Comparison of ENCODE assay signal across 10 cellular contexts in genomic region chr7:82164813-82165212, GRCh38.
A peak's percentile ranks its signal among the peaks of the same experiment; 100 is the strongest.
DNase-seq lines count a peak whose midpoint lies in the region; FAIRE-seq and TF ChIP-seq lines count a peak whose summit lies in the region.
"Had no signal": no experiment of that assay in that cellular context is flagged by ENCODE, and none has a peak within 500 bp of the region (broad histone marks: within the 10 kb centered on the region; RNA-seq: fewer than 3 reads in every experiment).

No MANE protein-coding gene starts in this region.

- TF ChIP-seq POLR2A in GM12891 (IDR thresholded peaks at IDR 0.05; ENCODE audit: low read depth, low read length): no peak

- DNase-seq in ELR (ENCODE audit: low read depth) (peak; percentile 57), NCI-H446 (lab: John Stamatoyannopoulos, UW) (peak; percentile 77 to 85), dermis blood vessel endothelial cell (peak; percentile 31), non-pigmented ciliary epithelial cell (ENCODE audit: low read depth) (peak; percentile 43), LoVo (ENCODE audit: low spot score) (no peak), GM12891 (ENCODE audit: insufficient read length, low spot score) (no peak), HK-2 (ENCODE audit: unreplicated experiment) (no peak)
- no peak for DNase-seq in effector CD4-positive, alpha-beta T cell
- DNase-seq: activated gamma-delta T cell treated with Interleukin-2 at 50 U/mL for 16 hours, transverse colon had no signal

- FAIRE-seq in GM12891 (lab: Jason Lieb, UNC): no peak

TF ChIP-seq in GM12891, 5 proteins besides CTCF, POLR2A, EP300 and RAD21:
- TF ChIP-seq POU2F2 (IDR thresholded peaks at IDR 0.05; ENCODE audit: low read depth, low read length) (no peak), TAF1 (IDR thresholded peaks at IDR 0.05; ENCODE audit: low read depth, low read length) (no peak), PAX5 (IDR thresholded peaks at IDR 0.05; ENCODE audit: insufficient read depth, low read length, severe bottlenecking) (no peak), POLR2AphosphoS5 (IDR thresholded peaks at IDR 0.05; ENCODE audit: low read depth, low read length) (no peak), SPI1 (IDR thresholded peaks at IDR 0.05; ENCODE audit: low read depth, low read length) (no peak)

Comparison
In these comparisons a context has a peak if more than half of its experiments do, and no peak if none do; other contexts are left out.
1. DNase-seq: peak in ELR (single experiment), NCI-H446 (2 of 2), dermis blood vessel endothelial cell (single experiment) and non-pigmented ciliary epithelial cell (single experiment); none in LoVo (single experiment), GM12891 (single experiment), effector CD4-positive, alpha-beta T cell (single experiment) and HK-2 (single experiment).